1 cellular context compared by ENCODE assay signal in genomic region chr1:1900883-1901640, GRCh38.
TF ChIP-seq lines count a peak whose summit lies in the region.

No MANE protein-coding gene starts in this region.

TF ChIP-seq in HEK293, 187 proteins besides CTCF, POLR2A, EP300 and RAD21 (continued from another document):
- TF ChIP-seq ZBTB44 (tag by site-specific recombination; IDR thresholded peaks at IDR 0.05) (no peak), ZNF366 (tag by site-specific recombination; conservative IDR thresholded peaks at IDR 0.05) (peak; percentile 97), KLF10 (tag by site-specific recombination; IDR thresholded peaks at IDR 0.05) (no peak), ZNF48 (tag by site-specific recombination; IDR thresholded peaks at IDR 0.05) (no peak), FEZF1 (tag by site-specific recombination; IDR thresholded peaks at IDR 0.05) (no peak), REPIN1 (tag by site-specific recombination; IDR thresholded peaks at IDR 0.05; ENCODE audit: low read depth) (no peak), YY2 (tag by site-specific recombination; IDR thresholded peaks at IDR 0.05) (no peak), IKZF3 (tag by site-specific recombination; IDR thresholded peaks at IDR 0.05) (no peak), ZFHX2 (tag by site-specific recombination; conservative IDR thresholded peaks at IDR 0.05) (no peak), ZNF24 (tag by site-specific recombination; IDR thresholded peaks at IDR 0.05) (no peak), ZNF473 (tag by site-specific recombination; IDR thresholded peaks at IDR 0.05) (no peak), ZNF248 (tag by site-specific recombination; IDR thresholded peaks at IDR 0.05) (no peak), ZNF660 (tag by site-specific recombination; IDR thresholded peaks at IDR 0.05) (no peak), TCF7L2 (IDR thresholded peaks at IDR 0.05; ENCODE audit: borderline replicate concordance, low read depth, low read length) (no peak), ZNF362 (tag by site-specific recombination; IDR thresholded peaks at IDR 0.05) (no peak), OSR2 (tag by site-specific recombination; IDR thresholded peaks at IDR 0.05) (no peak), SCRT2 (tag by site-specific recombination; IDR thresholded peaks at IDR 0.05) (peak; percentile 64), REST (tag by site-specific recombination; IDR thresholded peaks at IDR 0.05) (no peak), ZNF10 (tag by site-specific recombination; IDR thresholded peaks at IDR 0.05) (no peak), ZNF19 (tag by site-specific recombination; IDR thresholded peaks at IDR 0.05; ENCODE audit: low read depth) (no peak), SCRT1 (tag by site-specific recombination; IDR thresholded peaks at IDR 0.05; ENCODE audit: borderline replicate concordance) (peak; percentile 70; the same call in 1 of the 2 replicates), ZFP69B (tag by site-specific recombination; IDR thresholded peaks at IDR 0.05) (no peak), KLF16 (tag by site-specific recombination; IDR thresholded peaks at IDR 0.05) (no peak), ZBTB6 (tag by site-specific recombination; IDR thresholded peaks at IDR 0.05) (peak; percentile 87; the same call in 1 of the 2 replicates), RBAK (tag by site-specific recombination; IDR thresholded peaks at IDR 0.05) (no peak), BCL11B (tag by site-specific recombination; IDR thresholded peaks at IDR 0.05; ENCODE audit: low read depth) (no peak), ZFP37 (tag by site-specific recombination; IDR thresholded peaks at IDR 0.05) (no peak), ZNF433 (tag by site-specific recombination; IDR thresholded peaks at IDR 0.05; ENCODE audit: low read depth) (no peak), ZNF37A (tag by site-specific recombination; IDR thresholded peaks at IDR 0.05) (no peak), ZNF518A (tag by site-specific recombination; conservative IDR thresholded peaks at IDR 0.05; ENCODE audit: low read depth) (no peak), PRDM1 (tag by site-specific recombination; IDR thresholded peaks at IDR 0.05) (peak; percentile 96), YY1 (tag by site-specific recombination; IDR thresholded peaks at IDR 0.05) (no peak), OVOL3 (tag by site-specific recombination; IDR thresholded peaks at IDR 0.05) (no peak), ZNF266 (tag by site-specific recombination; IDR thresholded peaks at IDR 0.05; ENCODE audit: low read depth) (no peak), ZSCAN4 (tag by site-specific recombination; IDR thresholded peaks at IDR 0.05) (no peak)
